31 cellular contexts compared by ENCODE assay signal in the genomic region with DNA sequence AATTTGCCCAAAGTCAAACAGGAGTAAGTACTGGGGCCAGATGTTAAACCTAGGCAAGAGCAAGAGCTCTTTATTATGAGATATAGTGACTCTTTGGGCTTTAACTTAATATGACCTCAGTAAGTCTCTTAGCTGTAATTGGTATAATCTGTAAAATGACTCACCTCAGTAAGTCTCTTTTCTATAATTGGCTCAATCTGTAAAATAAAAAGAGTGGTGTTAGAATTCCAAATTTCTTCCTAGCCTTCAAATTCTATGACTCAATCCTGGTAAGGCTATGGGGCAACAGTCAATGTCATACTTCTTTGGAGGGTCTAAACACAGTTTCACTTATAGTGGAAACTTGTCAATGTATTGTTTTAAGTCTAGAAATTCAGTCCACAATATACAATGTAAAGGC.
"Had no signal": no experiment of that assay in that cellular context is flagged by ENCODE, and none has a peak within 500 bp of the region (broad histone marks: within the 10 kb centered on the region; RNA-seq: fewer than 3 reads in every experiment).

No MANE protein-coding gene starts in this region.

- H3K4me1 ChIP-seq: adrenal gland, body of pancreas, breast epithelium, SJSA1 had no signal

- FAIRE-seq: astrocyte, TTC549 had no signal

- H3K9me3 ChIP-seq: adrenal gland, body of pancreas, breast epithelium, SK-N-SH had no signal

- ATAC-seq: activated CD4-positive, alpha-beta T cell treated with anti-CD3 and anti-CD28 coated beads for 36 hours; activated CD4-positive, CD25-positive, alpha-beta regulatory T cell treated with anti-CD3 and anti-CD28 coated beads, Interleukin-2, amount 50 U/mL, for 24 hours; activated CD8-positive, alpha-beta T cell treated with anti-CD3 and anti-CD28 coated beads, Interleukin-2, amount 10 ng/mL, durations not matched to agents 7 days and 5 days; activated naive CD4-positive, alpha-beta T cell treated with anti-CD3 and anti-CD28 coated beads, Interleukin-2, amount 50 U/mL, for 72 hours; body of pancreas; Panc1; WTC11 had no signal

- H3K36me3 ChIP-seq: adrenal gland, breast epithelium, SJSA1 had no signal

- H3K9ac ChIP-seq: SK-N-SH had no signal

- DNase-seq: activated CD4-positive, alpha-beta T cell treated with anti-CD3 and anti-CD28 coated beads for 36 hours; activated CD4-positive, alpha-beta T cell treated with anti-CD3 and anti-CD28 coated beads, Interleukin-2, amount 10 ng/mL, durations not matched to agents 7 days and 5 days; activated CD4-positive, alpha-beta T cell treated with anti-CD3 and anti-CD28 coated beads, Interleukin-2, amount 50 U/mL, for 48 hours; activated CD8-positive, alpha-beta T cell treated with anti-CD3 and anti-CD28 coated beads, Interleukin-2, amount 10 ng/mL, durations not matched to agents 7 days and 5 days; activated gamma-delta T cell treated with Interleukin-2 at 50 U/mL for 16 hours; activated naive CD4-positive, alpha-beta T cell treated with anti-CD3 and anti-CD28 coated beads for 36 hours; activated T-cell treated with anti-CD3 and anti-CD28 coated beads, Interleukin-2, amount 50 U/mL, for 24 hours; adrenal gland; body of pancreas; NCI-H1092 treated with DMSO at 0.1 percent for 48 hours; NCI-H1417; NCI-H146; NCI-H187; NCI-H2081; NCI-H2171 treated with DMSO at 0.1 percent for 48 hours; NCI-H2227 treated with DMSO at 0.1 percent for 48 hours; NCI-H446; NCI-H510A treated with DMSO at 0.1 percent for 48 hours; NCI-H526 treated with DMSO at 0.1 percent for 48 hours; NCI-H774; RPMI8226; SHP77 treated with DMSO at 0.1 percent for 48 hours; SK-N-SH had no signal

- H3K27me3 ChIP-seq: adrenal gland, body of pancreas, breast epithelium, SJSA1 had no signal

- H3K4me3 ChIP-seq: adrenal gland, body of pancreas, breast epithelium, SJSA1 had no signal

- H3K27ac ChIP-seq: adrenal gland, body of pancreas, breast epithelium, SJSA1 had no signal

- H3K4me2 ChIP-seq: SK-N-SH had no signal
